ENCODE assay signal across 16 cellular contexts in genomic region chr2:111024496-111024895, GRCh38.
A peak's percentile ranks its signal among the peaks of the same experiment; 100 is the strongest.
DNase-seq lines count a peak whose midpoint lies in the region; ATAC-seq and TF ChIP-seq lines count a peak whose summit lies in the region.
"Had no signal": no experiment of that assay in that cellular context is flagged by ENCODE, and none has a peak within 500 bp of the region (broad histone marks: within the 10 kb centered on the region; RNA-seq: fewer than 3 reads in every experiment).

No MANE protein-coding gene starts in this region.

- H3K9me3 ChIP-seq in mucosa of descending colon (peaks cover 5% of the 10 kb centered on the region), breast epithelium (peaks cover 0 to 3% of the 10 kb centered on the region in 2 donors)
- H3K9me3 ChIP-seq: BE2C, HAP-1 had no signal

- peak overlapping the region in 4 of 7 donors; percentile 3 to 93 (median 78) for H3K27ac Mint-ChIP-seq in CD14-positive monocyte
- H3K27ac Mint-ChIP-seq in activated naive CD4-positive, alpha-beta T cell treated with anti-CD3 and anti-CD28 coated beads for 36 hours: no peak overlapping the region
- H3K27ac Mint-ChIP-seq: CD4-positive, CD25-positive, alpha-beta regulatory T cell; T-helper 1 cell treated with Interleukin-12 subunit alpha and Interleukin-12 subunit beta and Interleukin-4 antibody, amounts not matched to agents 30 μg/mL and 1 μg/mL, for 36 hours had no signal

- TF ChIP-seq POLR2A in breast epithelium (IDR thresholded peaks at IDR 0.05): no peak

- H3K36me3 Mint-ChIP-seq in CD14-positive monocyte: peaks cover 0 to 3% of the 10 kb centered on the region in 2 donors
- no peaks in the 10 kb centered on the region for H3K36me3 Mint-ChIP-seq in activated naive CD4-positive, alpha-beta T cell treated with anti-CD3 and anti-CD28 coated beads for 36 hours (ENCODE audit: low read depth)
- H3K36me3 Mint-ChIP-seq: CD4-positive, CD25-positive, alpha-beta regulatory T cell had no signal

- H3K4me3 ChIP-seq in mucosa of descending colon: no peak overlapping the region
- no peak overlapping the region for H3K4me3 ChIP-seq in breast epithelium
- H3K4me3 ChIP-seq: GM12878, HAP-1 had no signal

- TF ChIP-seq CTCF in CD14-positive monocyte (IDR thresholded peaks at IDR 0.05) (no peak), mucosa of descending colon (IDR thresholded peaks at IDR 0.05) (no peak), breast epithelium (IDR thresholded peaks at IDR 0.05) (no peak)

- peaks cover 74% of the 10 kb centered on the region for H3K4me1 Mint-ChIP-seq in CD14-positive monocyte
- H3K4me1 Mint-ChIP-seq in activated naive CD4-positive, alpha-beta T cell treated with anti-CD3 and anti-CD28 coated beads for 36 hours (ENCODE audit: low read depth): no peaks in the 10 kb centered on the region
- H3K4me1 Mint-ChIP-seq: CD4-positive, CD25-positive, alpha-beta regulatory T cell had no signal

- intact Hi-C loops in CD14-positive monocyte (cut with micrococcal nuclease) (no loop called here), mucosa of descending colon (cut with DNase I, micrococcal nuclease) (no loop called here), breast epithelium (cut with DNase I; ENCODE audit: low total_unique reads) (no loop called here)
- intact Hi-C loops in activated naive CD4-positive, alpha-beta T cell treated with anti-CD3 and anti-CD28 coated beads for 36 hours (cut with micrococcal nuclease): no loop called here

- H3K4me3 Mint-ChIP-seq in CD14-positive monocyte: no peak overlapping the region
- H3K4me3 Mint-ChIP-seq in activated naive CD4-positive, alpha-beta T cell treated with anti-CD3 and anti-CD28 coated beads for 36 hours: no peak overlapping the region
- H3K4me3 Mint-ChIP-seq: CD4-positive, CD25-positive, alpha-beta regulatory T cell; T-helper 1 cell treated with Interleukin-12 subunit alpha and Interleukin-12 subunit beta and Interleukin-4 antibody, amounts not matched to agents 30 μg/mL and 1 μg/mL, for 36 hours had no signal

- no peaks in the 10 kb centered on the region for H3K36me3 ChIP-seq in mucosa of descending colon (ENCODE audit: low read depth)
- H3K36me3 ChIP-seq in breast epithelium: no peaks in the 10 kb centered on the region
- H3K36me3 ChIP-seq: BE2C, HAP-1 had no signal

- peaks cover 0 to 3% (median 2%) of the 10 kb centered on the region in 7 donors for H3K9me3 Mint-ChIP-seq in CD14-positive monocyte
- H3K9me3 Mint-ChIP-seq in activated naive CD4-positive, alpha-beta T cell treated with anti-CD3 and anti-CD28 coated beads for 36 hours: no peaks in the 10 kb centered on the region
- H3K9me3 Mint-ChIP-seq: T-helper 1 cell treated with Interleukin-12 subunit alpha and Interleukin-12 subunit beta and Interleukin-4 antibody, amounts not matched to agents 30 μg/mL and 1 μg/mL, for 36 hours had no signal

- ATAC-seq in mucosa of descending colon: peak; percentile 75
- ATAC-seq: GM12878 had no signal

- CTCF ChIA-PET in activated naive CD4-positive, alpha-beta T cell treated with anti-CD3 and anti-CD28 coated beads for 36 hours (lab: Charles Lee): no interaction called here
- CTCF ChIA-PET in HEK293T (lab: Yijun Ruan, JAX): no interaction called here

- no peak for DNase-seq in CD14-positive monocyte (ENCODE audit: low spot score)
- DNase-seq in DMS53 treated with DMSO at 0.1 percent for 48 hours (lab: John Stamatoyannopoulos, UW; ENCODE audit: unreplicated experiment): peak; percentile 23
- DNase-seq in RPMI8226: peak; percentile 18
- DNase-seq in mucosa of descending colon: peak in 1 of 3 donors; percentile 73
- no peak for DNase-seq in activated naive CD4-positive, alpha-beta T cell treated with anti-CD3 and anti-CD28 coated beads for 36 hours
- no peak for DNase-seq in HEK293T (ENCODE audit: extremely low spot score)
- DNase-seq in breast epithelium (ENCODE audit: low spot score in 2 of 2): no peak
- DNase-seq: BE2C; CD4-positive, CD25-positive, alpha-beta regulatory T cell; DND-41; KG1; NCI-H1105; Right ventricle myocardium superior had no signal

- peaks cover 12% of the 10 kb centered on the region for H3K4me1 ChIP-seq in mucosa of descending colon (ENCODE audit: low read depth)
- no peaks in the 10 kb centered on the region for H3K4me1 ChIP-seq in breast epithelium
- H3K4me1 ChIP-seq: BE2C, HAP-1 had no signal

- POLR2A ChIA-PET in HEK293T (lab: Yijun Ruan, JAX): no interaction called here

- H3K27ac ChIP-seq in breast epithelium: no peak overlapping the region

- no peaks in the 10 kb centered on the region for H3K27me3 ChIP-seq in breast epithelium
- H3K27me3 ChIP-seq: BE2C had no signal

- peaks cover 0 to 2% (median 0%) of the 10 kb centered on the region in 3 donors for H3K27me3 Mint-ChIP-seq in CD14-positive monocyte (ENCODE audit: low read depth in 3 of 3)
- peaks cover 8% of the 10 kb centered on the region for H3K27me3 Mint-ChIP-seq in activated naive CD4-positive, alpha-beta T cell treated with anti-CD3 and anti-CD28 coated beads for 36 hours (ENCODE audit: low read depth)

TF ChIP-seq in HEK293T, 16 proteins besides CTCF, POLR2A, EP300 and RAD21:
- no peak for TF ChIP-seq CTBP1 (IDR thresholded peaks at IDR 0.05; ENCODE audit: borderline replicate concordance)
- TF ChIP-seq FOXM1 (IDR thresholded peaks at IDR 0.05; ENCODE audit: borderline replicate concordance): no peak
- TF ChIP-seq LEF1 (IDR thresholded peaks at IDR 0.05; ENCODE audit: borderline replicate concordance): no peak
- TF ChIP-seq ARNT (IDR thresholded peaks at IDR 0.05): no peak
- TF ChIP-seq NFRKB (IDR thresholded peaks at IDR 0.05): no peak
- TF ChIP-seq SP1 (IDR thresholded peaks at IDR 0.05): no peak

Comparison
In these comparisons a context has a peak if more than half of its experiments do, and no peak if none do; other contexts are left out.
1. DNase-seq: peak in DMS53 treated with DMSO at 0.1 percent for 48 hours (single experiment) and RPMI8226 (single experiment); none in CD14-positive monocyte (single experiment), activated naive CD4-positive, alpha-beta T cell treated with anti-CD3 and anti-CD28 coated beads for 36 hours (single experiment), HEK293T (single experiment) and breast epithelium (0 of 2).